Comparison of ENCODE assay signal across 1 cellular context in the genomic region with DNA sequence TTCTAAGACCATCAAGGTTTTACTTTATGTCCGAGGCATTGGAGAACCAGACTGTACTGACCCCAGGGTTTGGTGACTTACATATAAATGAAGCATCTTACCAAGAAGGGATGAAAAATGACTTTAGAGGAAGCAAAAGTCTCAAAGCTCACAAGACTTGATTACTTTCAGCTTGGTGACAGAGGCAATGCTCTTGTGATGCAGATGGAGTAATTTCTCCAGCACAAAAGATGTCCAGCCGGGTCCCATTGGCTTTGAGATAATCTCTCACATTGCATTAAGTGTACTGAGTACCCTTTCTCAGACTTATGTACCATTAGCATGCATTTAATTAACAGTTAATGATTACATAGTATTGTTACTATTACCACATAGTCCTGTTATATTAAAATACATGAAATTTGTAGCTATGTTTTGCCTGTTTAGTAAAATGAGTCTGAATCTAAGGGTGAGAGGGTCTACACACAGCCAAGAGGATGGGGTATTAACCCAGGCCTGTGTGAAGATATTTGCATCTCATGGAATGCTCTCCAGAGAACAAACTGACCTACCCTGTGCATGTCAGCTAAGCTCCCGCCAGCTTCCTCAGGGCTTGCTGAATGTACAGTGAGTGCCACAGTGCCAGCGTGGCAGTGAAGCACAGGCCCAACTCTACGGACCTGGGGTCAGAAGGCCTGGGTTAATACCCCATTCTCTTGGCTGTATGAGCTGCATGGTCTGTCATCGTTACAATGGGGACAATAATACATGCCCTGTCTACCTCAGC.
TF ChIP-seq lines count a peak whose summit lies in the region.

No MANE protein-coding gene starts in this region.

TF ChIP-seq in SK-N-SH treated with all-trans-retinoic acid at 6 μM for 48 hours, 23 proteins besides CTCF, POLR2A, EP300 and RAD21 (continued from another document):
- no peak for TF ChIP-seq POU6F1 (CRISPR knock-in tag; IDR thresholded peaks at IDR 0.05; ENCODE audit: borderline replicate concordance, low read depth)
- no peak for TF ChIP-seq CREB5 (CRISPR knock-in tag; IDR thresholded peaks at IDR 0.05; ENCODE audit: low read depth)
TF ChIP-seq in SK-N-SH treated with all-trans-retinoic acid at 6 μM for 48 hours: peak in this region for 0.
